ENCODE assay signal across 8 cellular contexts in the genomic region with DNA sequence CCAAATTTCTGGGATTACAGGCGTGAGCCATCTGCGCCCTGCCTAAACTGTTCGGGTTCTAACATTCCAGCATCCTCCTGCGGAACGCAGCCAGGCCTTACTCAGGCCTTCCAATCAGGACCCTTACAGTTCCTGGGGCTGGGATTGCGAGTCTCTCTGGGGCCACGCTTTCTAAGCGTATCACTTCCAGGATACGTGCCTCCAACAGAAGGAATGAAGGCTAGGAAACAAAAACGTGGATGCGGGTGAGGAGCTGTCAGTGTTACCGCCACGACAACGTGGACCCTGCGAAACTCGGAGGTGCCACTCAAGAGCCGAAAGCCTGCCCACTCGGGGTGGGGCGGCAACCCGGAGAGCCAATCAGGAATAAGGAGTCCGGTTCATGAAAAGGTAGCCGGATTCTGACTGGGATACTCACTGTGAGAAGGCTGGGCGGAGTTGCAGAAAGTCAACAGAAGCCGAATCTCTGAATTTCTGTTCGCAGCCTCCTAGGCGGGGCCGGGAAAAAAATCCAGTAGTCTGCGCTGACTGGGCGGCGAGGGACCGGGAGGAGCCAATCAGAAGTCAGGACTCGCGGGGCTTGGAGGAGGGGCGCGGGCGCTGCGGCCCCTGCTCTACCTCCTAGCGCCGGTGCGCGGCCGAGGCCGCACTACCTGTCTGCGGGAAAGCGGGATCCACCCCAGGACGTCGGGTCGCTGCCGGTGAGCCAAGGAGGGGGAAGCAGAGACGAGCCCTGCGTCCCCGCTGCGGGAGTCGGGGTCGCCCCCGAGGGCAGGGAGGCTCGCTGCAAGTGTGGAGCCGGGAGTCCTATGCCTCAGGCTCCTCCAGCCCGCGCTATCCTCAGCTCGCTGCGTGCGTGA. TPM values are rescaled to one million over a fixed set of nuclear protein-coding genes. Genes with fewer than 3 reads are reported as not detected.
DNase-seq lines count a peak whose midpoint lies in the region; ATAC-seq, FAIRE-seq and TF ChIP-seq lines count a peak whose summit lies in the region.

A gene with protein sequence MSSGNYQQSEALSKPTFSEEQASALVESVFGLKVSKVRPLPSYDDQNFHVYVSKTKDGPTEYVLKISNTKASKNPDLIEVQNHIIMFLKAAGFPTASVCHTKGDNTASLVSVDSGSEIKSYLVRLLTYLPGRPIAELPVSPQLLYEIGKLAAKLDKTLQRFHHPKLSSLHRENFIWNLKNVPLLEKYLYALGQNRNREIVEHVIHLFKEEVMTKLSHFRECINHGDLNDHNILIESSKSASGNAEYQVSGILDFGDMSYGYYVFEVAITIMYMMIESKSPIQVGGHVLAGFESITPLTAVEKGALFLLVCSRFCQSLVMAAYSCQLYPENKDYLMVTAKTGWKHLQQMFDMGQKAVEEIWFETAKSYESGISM (plus strand): TSS at position 607 of the 860 bp plus-strand sequence. CDS start 5,512 bp downstream, outside the sequence.

- TF ChIP-seq POLR2A in spleen (IDR thresholded peaks at IDR 0.05) = no peak

- TF ChIP-seq CTCF in spleen (IDR thresholded peaks at IDR 0.05 in 8 of 11, conservative IDR thresholded peaks at IDR 0.05 in 3 of 11) = peak in 5 of 11 experiments; percentile 13 to 34 (median 21)

- H3K9me3 ChIP-seq in spleen = peaks cover 0 to 1% (median 0%) of the 10 kb centered on the region in 8 donors

- H3K4me3 ChIP-seq in spleen = peak within 1 kb of the TSS; percentile 60 to 89 (median 78)

- H3K27ac ChIP-seq in spleen = peak within 1 kb of the TSS in 5 of 8 donors; percentile 33 to 70 (median 65)

- peak; percentile 94 for FAIRE-seq in islet of Langerhans (lab: Jason Lieb, UNC)

- 2 to 4% (median 3%) methylated on average over 41 to 63 of the region's 63 CpGs for WGBS in spleen, 5 donors

- H3K27me3 ChIP-seq in spleen (replicated peaks in 1 of 7) = peaks cover 0 to 31% (median 0%) of the 10 kb centered on the region in 7 donors

- peaks cover 0 to 23% (median 15%) of the 10 kb centered on the region in 6 donors for H3K4me1 ChIP-seq in spleen

- peaks cover 0 to under 1% (median 0%) of the 10 kb centered on the region in 6 donors for H3K36me3 ChIP-seq in spleen

- intact Hi-C loops in spleen (cut with DNase I; ENCODE audit: low total_unique reads) = no loop called here

- DNase-seq in AG08395 (ENCODE audit: low spot score) (peak; percentile 99), NCI-H345 (lab: John Stamatoyannopoulos, UW) (peak; percentile 90), cerebellar cortex (ENCODE audit: low spot score) (peak; percentile 99), spleen (peak; percentile 90)
- DNase-seq in activated CD4-positive, CD25-positive, alpha-beta regulatory T cell treated with anti-CD3 and anti-CD28 coated beads, Interleukin-2, amount 50 U/mL, for 16 hours (ENCODE audit: low read depth, low spot score) = peak; percentile 33

- peak; percentile 86 for ATAC-seq in GM19023 (IDR thresholded peaks at IDR 0.05; ENCODE audit: unreplicated experiment)
- ATAC-seq in HG03280 (IDR thresholded peaks at IDR 0.05; ENCODE audit: unreplicated experiment) = peak; percentile 75

RNA-seq across cellular contexts. Expression of the gene that starts here (rescaled TPM):
- total RNA-seq in spleen = 1 to 10 TPM; 1.5 to 4.7 (median 2.5) TPM
- polyA plus RNA-seq in spleen = 1 to 10 TPM; 1.1 to 1.5 (median 1.2) TPM

Comparison
In these comparisons a context has a peak if more than half of its experiments do, and no peak if none do; other contexts are left out.
1. Peak in every context shown above with its lines: DNase-seq, ATAC-seq, H3K4me3 ChIP-seq and H3K27ac ChIP-seq.
2. DNase-seq: peak in every context shown above with its lines; median percentile 99 in AG08395; 99 in cerebellar cortex; 90 in NCI-H345; 90 in spleen; 33 in activated CD4-positive, CD25-positive, alpha-beta regulatory T cell treated with anti-CD3 and anti-CD28 coated beads, Interleukin-2, amount 50 U/mL, for 16 hours.